8 cellular contexts compared by ENCODE assay signal in the genomic region with DNA sequence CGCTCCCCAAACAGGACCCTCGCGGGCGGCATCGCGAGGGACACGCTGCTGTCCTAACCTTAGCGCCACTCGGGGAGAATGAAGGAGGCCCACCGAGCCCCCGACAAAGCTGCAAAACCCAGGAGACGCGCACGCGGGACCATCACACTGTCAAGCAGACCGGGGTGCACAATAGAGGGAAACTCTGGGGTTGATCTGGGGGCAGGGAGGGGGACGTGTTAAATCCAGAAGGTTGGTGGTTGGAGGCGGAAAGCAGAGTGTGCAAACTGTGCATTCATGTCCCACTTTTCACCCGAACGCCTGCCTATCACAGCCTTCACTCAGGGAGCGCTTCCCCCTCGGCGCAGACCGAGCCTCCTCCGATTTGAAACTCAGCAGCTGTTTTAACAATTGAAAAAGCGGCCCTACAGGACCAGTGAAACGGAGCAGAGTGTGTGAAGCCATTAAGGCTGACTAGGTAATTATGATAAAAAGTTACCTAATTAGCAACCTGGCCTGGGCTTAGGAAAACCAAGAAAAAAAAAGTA.
A peak's percentile ranks its signal among the peaks of the same experiment; 100 is the strongest.
DNase-seq lines count a peak whose midpoint lies in the region; ATAC-seq lines count a peak whose summit lies in the region.

No MANE protein-coding gene starts in this region.

- H3K36me3 Mint-ChIP-seq in stimulated activated naive B cell treated with anti-CD40 and anti-IgM and Interleukin-4, amounts not matched to agents 10 μg/mL and 1 μg/mL and 100 μg/mL, for 72 hours: no peaks in the 10 kb centered on the region

- H3K27me3 Mint-ChIP-seq in stimulated activated naive B cell treated with anti-CD40 and anti-IgM and Interleukin-4, amounts not matched to agents 10 μg/mL and 1 μg/mL and 100 μg/mL, for 72 hours: peaks cover 49 to 70% of the 10 kb centered on the region in 2 donors

- ATAC-seq in stimulated activated naive B cell treated with anti-CD40 and anti-IgM and Interleukin-4, amounts not matched to agents 10 μg/mL and 1 μg/mL and 100 μg/mL, for 72 hours (replicated peaks): peak in 1 of 2 donors; percentile 12
- ATAC-seq in HG03139 (IDR thresholded peaks at IDR 0.05; ENCODE audit: unreplicated experiment): no peak
- ATAC-seq in GM18520 (IDR thresholded peaks at IDR 0.05; ENCODE audit: unreplicated experiment): no peak

- H3K4me3 Mint-ChIP-seq in stimulated activated naive B cell treated with anti-CD40 and anti-IgM and Interleukin-4, amounts not matched to agents 10 μg/mL and 1 μg/mL and 100 μg/mL, for 72 hours: peak overlapping the region; percentile 69 to 76

- DNase-seq in stimulated activated CD4-positive, alpha-beta T cell treated with anti-CD3 and anti-CD28 coated beads, Interleukin-15, amount 100 ng/mL, for 24 hours: peak; percentile 14
- DNase-seq in stimulated activated CD4-positive, alpha-beta T cell treated with anti-CD3 and anti-CD28 coated beads, Interleukin-4, amount 100 ng/mL, for 24 hours: no peak
- DNase-seq in adipocyte (ENCODE audit: low read depth) (peak; percentile 17), islet precursor cell (peak; percentile 65), SIG-M5 (lab: John Stamatoyannopoulos, UW) (no peak)
- DNase-seq in stimulated activated naive B cell treated with anti-CD40 and anti-IgM and Interleukin-4, amounts not matched to agents 10 μg/mL and 1 μg/mL and 100 μg/mL, for 72 hours: no peak

- H3K9ac ChIP-seq in adipocyte (ENCODE audit: low read length): peak overlapping the region; percentile 66

- no peaks in the 10 kb centered on the region for H3K9me3 Mint-ChIP-seq in stimulated activated naive B cell treated with anti-CD40 and anti-IgM and Interleukin-4, amounts not matched to agents 10 μg/mL and 1 μg/mL and 100 μg/mL, for 72 hours

- H3K4me1 Mint-ChIP-seq in stimulated activated naive B cell treated with anti-CD40 and anti-IgM and Interleukin-4, amounts not matched to agents 10 μg/mL and 1 μg/mL and 100 μg/mL, for 72 hours: peaks cover 13 to 17% of the 10 kb centered on the region in 2 donors

- no peaks in the 10 kb centered on the region for H3K9me3 ChIP-seq in adipocyte (ENCODE audit: control insufficient read depth, low read length)

- H3K27me3 ChIP-seq in adipocyte (replicated peaks; ENCODE audit: control insufficient read depth, insufficient read depth, low read length): no peaks in the 10 kb centered on the region

- H3K27ac Mint-ChIP-seq in stimulated activated naive B cell treated with anti-CD40 and anti-IgM and Interleukin-4, amounts not matched to agents 10 μg/mL and 1 μg/mL and 100 μg/mL, for 72 hours: no peak overlapping the region

- no peaks in the 10 kb centered on the region for H3K36me3 ChIP-seq in adipocyte (ENCODE audit: control insufficient read depth, insufficient read depth, low read length, severe bottlenecking)

- no peaks in the 10 kb centered on the region for H3K4me1 ChIP-seq in adipocyte (ENCODE audit: control insufficient read depth, insufficient read depth, low read length)

- H3K4me3 ChIP-seq in adipocyte (ENCODE audit: low read length): peak overlapping the region; percentile 87

Comparison
In these comparisons a context has a peak if more than half of its experiments do, and no peak if none do; other contexts are left out.
1. DNase-seq: peak in stimulated activated CD4-positive, alpha-beta T cell treated with anti-CD3 and anti-CD28 coated beads, Interleukin-15, amount 100 ng/mL, for 24 hours (single experiment), adipocyte (single experiment) and islet precursor cell (single experiment); none in stimulated activated CD4-positive, alpha-beta T cell treated with anti-CD3 and anti-CD28 coated beads, Interleukin-4, amount 100 ng/mL, for 24 hours (single experiment), stimulated activated naive B cell treated with anti-CD40 and anti-IgM and Interleukin-4, amounts not matched to agents 10 μg/mL and 1 μg/mL and 100 μg/mL, for 72 hours (single experiment) and SIG-M5 (single experiment).